Comparison of ENCODE assay signal across 18 cellular contexts in genomic region chr13:31221057-31221456, GRCh38. TPM values are rescaled to one million over a fixed set of nuclear protein-coding genes. Genes with fewer than 3 reads are reported as not detected.
DNase-seq lines count a peak whose midpoint lies in the region; TF ChIP-seq lines count a peak whose summit lies in the region.
"Had no signal": no experiment of that assay in that cellular context is flagged by ENCODE, and none has a peak within 500 bp of the region (broad histone marks: within the 10 kb centered on the region; RNA-seq: fewer than 3 reads in every experiment).

No MANE protein-coding gene starts in this region.

- no peak overlapping the region for H3K14ac ChIP-seq in neuronal stem cell (ENCODE audit: low read length)

- H3K23ac ChIP-seq in neuronal stem cell (ENCODE audit: low read depth, low read length, poor library complexity): no peak overlapping the region

- no peaks in the 10 kb centered on the region for H3K9me3 Mint-ChIP-seq in type B pancreatic cell
- H3K9me3 Mint-ChIP-seq: CD8-positive, alpha-beta T cell; H9 had no signal

- no peaks in the 10 kb centered on the region for H3K79me1 ChIP-seq in neuronal stem cell (ENCODE audit: low read depth, low read length)

- no peaks in the 10 kb centered on the region for H3K4me1 Mint-ChIP-seq in type B pancreatic cell (ENCODE audit: unreplicated experiment)
- H3K4me1 Mint-ChIP-seq: CD14-positive monocyte had no signal

- no peak overlapping the region for H2AFZ ChIP-seq in neuronal stem cell (ENCODE audit: low read length)

- H3K9ac ChIP-seq in neuronal stem cell (ENCODE audit: low read depth, low read length, poor library complexity): no peak overlapping the region

- H3K4me2 ChIP-seq in neuronal stem cell (ENCODE audit: insufficient read depth, low read length, poor library complexity, severe bottlenecking): no peak overlapping the region
- H3K4me2 ChIP-seq: A549 had no signal

- H3K36me3 ChIP-seq in left ventricle myocardium inferior (no peaks in the 10 kb centered on the region), neuronal stem cell (replicated peaks in 1 of 2; ENCODE audit: control insufficient read depth in 2 of 2, insufficient read depth in 2 of 2, low read length in 2 of 2) (peaks cover 0 to 3% of the 10 kb centered on the region in 2 donors), tibial artery (peaks cover 0 to 16% (median 0%) of the 10 kb centered on the region in 3 donors)

- peaks cover 3% of the 10 kb centered on the region for H3K27me3 Mint-ChIP-seq in type B pancreatic cell

- H4K91ac ChIP-seq in neuronal stem cell (ENCODE audit: low read depth, low read length, poor library complexity): no peak overlapping the region

- H2AK5ac ChIP-seq in neuronal stem cell (ENCODE audit: low read depth, low read length): no peak overlapping the region

- no peak overlapping the region for H4K8ac ChIP-seq in neuronal stem cell (ENCODE audit: low read depth, low read length)

- no peak overlapping the region for H3K4me3 ChIP-seq in left ventricle myocardium inferior
- H3K4me3 ChIP-seq in neuronal stem cell (ENCODE audit: low read length in 2 of 2): no peak overlapping the region
- no peak overlapping the region for H3K4me3 ChIP-seq in tibial artery
- H3K4me3 ChIP-seq: A549 had no signal

- H3K27me3 ChIP-seq in left ventricle myocardium inferior (ENCODE audit: low read depth) (no peaks in the 10 kb centered on the region), neuronal stem cell (ENCODE audit: control insufficient read depth in 3 of 3, insufficient read depth in 3 of 3, low read depth in 1 of 3, low read length in 3 of 3) (no peaks in the 10 kb centered on the region), tibial artery (no peaks in the 10 kb centered on the region)

- H3K18ac ChIP-seq in neuronal stem cell (ENCODE audit: low read length): peak overlapping the region; percentile 15

- TF ChIP-seq CTCF in left ventricle myocardium inferior (IDR thresholded peaks at IDR 0.05; ENCODE audit: borderline replicate concordance): no peak
- no peak for TF ChIP-seq CTCF in tibial artery (IDR thresholded peaks at IDR 0.05)
- no peak for TF ChIP-seq CTCF in type B pancreatic cell (conservative IDR thresholded peaks at IDR 0.05)

- no peak overlapping the region for H2BK12ac ChIP-seq in neuronal stem cell (ENCODE audit: low read length)

- intact Hi-C loops in left ventricle myocardium inferior (cut with micrococcal nuclease) (no loop called here), tibial artery (cut with DNase I; ENCODE audit: low total_unique reads) (no loop called here)

- no peak overlapping the region for H2BK5ac ChIP-seq in neuronal stem cell (ENCODE audit: low read length)

- H3K4me1 ChIP-seq in left ventricle myocardium inferior (peaks cover 79% of the 10 kb centered on the region), neuronal stem cell (ENCODE audit: control insufficient read depth in 2 of 2, insufficient read depth in 1 of 2, low read depth in 1 of 2, low read length in 2 of 2) (peaks cover 0 to 3% of the 10 kb centered on the region in 2 donors), tibial artery (no peaks in the 10 kb centered on the region)
- H3K4me1 ChIP-seq: A549 had no signal

- peaks cover 12% of the 10 kb centered on the region for H3K36me3 Mint-ChIP-seq in type B pancreatic cell
- H3K36me3 Mint-ChIP-seq: CD14-positive monocyte had no signal

- no CpG with 5 or more reads among the region's 3 CpGs for WGBS in neuronal stem cell (ENCODE audit: extremely low coverage in 2 of 2, insufficient read length in 2 of 2, insufficient replicate concordance in 1 of 2), 2 donors

- H3K27ac ChIP-seq in caudate nucleus (ENCODE audit: low read depth, low read length): peak overlapping the region; percentile 72
- H3K27ac ChIP-seq in left ventricle myocardium inferior (replicated peaks): peak overlapping the region; percentile 58
- H3K27ac ChIP-seq in neuronal stem cell (replicated peaks; ENCODE audit: low read length): no peak overlapping the region
- no peak overlapping the region for H3K27ac ChIP-seq in tibial artery
- H3K27ac ChIP-seq: A549 had no signal

- DNase-seq in M059J (ENCODE audit: low read depth) (peak; percentile 67), caudate nucleus (lab: John Stamatoyannopoulos, UW) (no peak), left ventricle myocardium inferior (no peak), neuronal stem cell (ENCODE audit: low spot score) (no peak), tibial artery (no peak), NCI-H2107 treated with DMSO at 0.1 percent for 48 hours (lab: John Stamatoyannopoulos, UW; ENCODE audit: unreplicated experiment) (no peak), type B pancreatic cell (ENCODE audit: extremely low spot score, unreplicated experiment) (no peak), RPMI8226 (no peak)
- DNase-seq: CD8-positive, alpha-beta T cell; COR-L47; DMS153; DMS79 treated with DMSO at 0.1 percent for 48 hours; EL; GDM1; GOT3; H9 had no signal

- H3K9me3 ChIP-seq in left ventricle myocardium inferior (replicated peaks) (no peaks in the 10 kb centered on the region), neuronal stem cell (replicated peaks in 1 of 2; ENCODE audit: control insufficient read depth in 2 of 2, insufficient read depth in 1 of 2, low read depth in 1 of 2, low read length in 2 of 2) (peaks cover 0 to 3% of the 10 kb centered on the region in 2 donors), tibial artery (no peaks in the 10 kb centered on the region)
- H3K9me3 ChIP-seq: A549 had no signal

- no peak overlapping the region for H2BK15ac ChIP-seq in neuronal stem cell (ENCODE audit: low read length)

- H3K4ac ChIP-seq in neuronal stem cell (ENCODE audit: low read length): no peak overlapping the region

- H2BK120ac ChIP-seq in neuronal stem cell (ENCODE audit: low read depth, low read length): no peak overlapping the region

- H3K27ac Mint-ChIP-seq in type B pancreatic cell: no peak overlapping the region
- H3K27ac Mint-ChIP-seq: CD14-positive monocyte; CD8-positive, alpha-beta T cell; H9 had no signal

- no peak overlapping the region for H3K4me3 Mint-ChIP-seq in type B pancreatic cell
- H3K4me3 Mint-ChIP-seq: CD14-positive monocyte; CD8-positive, alpha-beta T cell; H9 had no signal

RNA-seq across cellular contexts. Expression of gene B3GLCT, which starts 21.3 kb away (rescaled TPM):
- 22.1 and 23.2 TPM in 2 replicates for total RNA-seq in M059J (2014; rRNA removed; shearing (Covaris generic))
- total RNA-seq in left ventricle myocardium inferior: 19.5 TPM
- polyA plus RNA-seq in neuronal stem cell (2013, experiment 1 of 2): 4.5 TPM
- polyA plus RNA-seq in neuronal stem cell (2013, experiment 2 of 2): 4.6 TPM
- total RNA-seq in type B pancreatic cell (ENCODE audit: low replicate concordance): 2.3 and 16.5 TPM in 2 replicates

RNA-seq across cellular contexts. Expression of gene HSPH1, which starts 59.4 kb away (rescaled TPM):
- 55.4 and 83.3 TPM in 2 replicates for total RNA-seq in M059J (2014; rRNA removed; shearing (Covaris generic))
- 78.8 TPM for total RNA-seq in left ventricle myocardium inferior
- 36.9 TPM for polyA plus RNA-seq in neuronal stem cell (2013, experiment 1 of 2)
- 36.7 TPM for polyA plus RNA-seq in neuronal stem cell (2013, experiment 2 of 2)
- total RNA-seq in type B pancreatic cell (ENCODE audit: low replicate concordance): 116 and 176 TPM in 2 replicates

Comparison
In these comparisons a context has a peak if more than half of its experiments do, and no peak if none do; other contexts are left out.
1. H3K27ac ChIP-seq: peak in caudate nucleus (single experiment) and left ventricle myocardium inferior (single experiment); none in neuronal stem cell (single experiment) and tibial artery (0 of 2).